In the genomic region with DNA sequence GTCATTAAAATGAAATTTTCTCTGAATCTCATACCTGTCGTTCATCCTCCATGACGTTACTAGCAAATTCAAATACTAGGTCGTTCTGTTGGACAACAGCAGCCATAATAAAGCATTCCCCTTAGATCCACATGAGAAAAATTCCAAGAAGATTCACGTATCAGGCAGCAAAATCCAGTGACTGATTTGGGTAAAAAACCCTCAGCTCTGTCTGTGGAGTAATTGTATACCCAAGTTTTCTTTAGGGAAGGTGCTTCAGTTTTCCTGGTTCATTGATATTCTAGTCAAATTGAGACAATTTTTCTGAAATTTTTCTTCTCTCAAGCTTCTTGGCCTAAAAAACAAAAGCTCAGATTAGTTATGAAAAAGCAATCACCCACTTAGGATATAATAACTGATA, we compare ENCODE assay signal across 11 cellular contexts. TPM values are rescaled to one million over a fixed set of nuclear protein-coding genes. Genes with fewer than 3 reads are reported as not detected.
DNase-seq lines count a peak whose midpoint lies in the region; ATAC-seq and TF ChIP-seq lines count a peak whose summit lies in the region.
"Had no signal": no experiment of that assay in that cellular context is flagged by ENCODE, and none has a peak within 500 bp of the region (broad histone marks: within the 10 kb centered on the region; RNA-seq: fewer than 3 reads in every experiment).

No MANE protein-coding gene starts in this region.

- no peak overlapping the region for H3K9ac ChIP-seq in skeletal muscle satellite cell (ENCODE audit: low read depth, low read length)

- H4K20me1 ChIP-seq in PC-9 (ENCODE audit: insufficient read depth) = peaks cover 4% of the 10 kb centered on the region

- H3K9me3 ChIP-seq in Panc1 (ENCODE audit: control insufficient read depth, insufficient read depth, low read depth, low read length) = no peaks in the 10 kb centered on the region
- H3K9me3 ChIP-seq in skeletal muscle satellite cell (replicated peaks; ENCODE audit: low read length) = no peaks in the 10 kb centered on the region
- no peaks in the 10 kb centered on the region for H3K9me3 ChIP-seq in PC-9 (ENCODE audit: insufficient read depth, low read depth)

- H3K4me1 Mint-ChIP-seq in endothelial cell (ENCODE audit: unreplicated experiment) = peaks cover 34% of the 10 kb centered on the region

- H3K27ac ChIP-seq in Panc1 (ENCODE audit: low read length) = peak overlapping the region; percentile 81
- no peak overlapping the region for H3K27ac ChIP-seq in PC-9

- no peak overlapping the region for H2AFZ ChIP-seq in PC-9

- H3K27ac Mint-ChIP-seq in endothelial cell (ENCODE audit: unreplicated experiment) = peak overlapping the region; percentile 98

- TF ChIP-seq CTCF in GM12864 (IDR thresholded peaks at IDR 0.05; ENCODE audit: low read depth, low read length, missing control alignments) (no peak), Panc1 (IDR thresholded peaks at IDR 0.05) (no peak), endothelial cell (IDR thresholded peaks at IDR 0.05; ENCODE audit: unreplicated experiment) (no peak), PC-9 (conservative IDR thresholded peaks at IDR 0.05) (no peak)

- no peaks in the 10 kb centered on the region for H3K9me2 ChIP-seq in PC-9 (ENCODE audit: insufficient read depth)

- H3K4me1 ChIP-seq in Panc1 (ENCODE audit: control insufficient read depth, insufficient read depth, low read length) (peaks cover 42% of the 10 kb centered on the region), skeletal muscle satellite cell (ENCODE audit: control insufficient read depth, insufficient read depth, low read length) (peaks cover 34% of the 10 kb centered on the region), PC-9 (replicated peaks; ENCODE audit: insufficient read depth) (no peaks in the 10 kb centered on the region)

- POLR2A ChIA-PET in Panc1 (lab: Charles Lee) (no interaction called here), PC-9 (lab: Charles Lee; ENCODE audit: unreplicated experiment) (no interaction called here)

- intact Hi-C loops in Panc1 (cut with micrococcal nuclease; ENCODE audit: unreplicated experiment) = no loop called here
- intact Hi-C loops in PC-9 (cut with micrococcal nuclease; ENCODE audit: unreplicated experiment) = no loop called here

- H3K27me3 ChIP-seq in Panc1 (ENCODE audit: control insufficient read depth, insufficient read depth, low read length) = no peaks in the 10 kb centered on the region
- no peaks in the 10 kb centered on the region for H3K27me3 ChIP-seq in skeletal muscle satellite cell (ENCODE audit: control insufficient read depth, insufficient read depth, low read length)
- H3K27me3 ChIP-seq in PC-9 (ENCODE audit: insufficient read depth, low read depth) = no peaks in the 10 kb centered on the region

- no peaks in the 10 kb centered on the region for H3K36me3 ChIP-seq in Panc1 (ENCODE audit: control insufficient read depth, insufficient read depth, low read length)
- H3K36me3 ChIP-seq in skeletal muscle satellite cell (ENCODE audit: insufficient read depth, low read length) = peaks cover 6% of the 10 kb centered on the region
- H3K36me3 ChIP-seq in PC-9 (ENCODE audit: low read depth) = no peaks in the 10 kb centered on the region

- no TSS peak for BruUV-seq in Panc1 (replicated peaks; lab: Mats Ljungman, UMichigan)
- BruUV-seq in PC-9 (replicated peaks; lab: Mats Ljungman, UMichigan) = no TSS peak

- in situ Hi-C loops in Panc1 (cut with HindIII; ENCODE audit: low pct_unique_long_range_greater_than_20kb, low sequenced_read_pairs) = no loop called here

- H3K4me3 ChIP-seq in GM12864 (ENCODE audit: low read depth, low read length) = peak overlapping the region; percentile 60
- peak overlapping the region in 1 of 2 experiments; percentile 42; a peak in 2 of 4 replicates for H3K4me3 ChIP-seq in Panc1 (ENCODE audit: low read depth in 2 of 2, low read length in 2 of 2)
- H3K4me3 ChIP-seq in skeletal muscle satellite cell (ENCODE audit: low read length) = no peak overlapping the region
- H3K4me3 ChIP-seq in PC-9 = no peak overlapping the region

- H3K4me2 ChIP-seq in skeletal muscle satellite cell (ENCODE audit: low read length) (peak overlapping the region; percentile 61), PC-9 (no peak overlapping the region)

- CTCF ChIA-PET in Panc1 (lab: Charles Lee) = no interaction called here
- CTCF ChIA-PET in PC-9 (lab: Charles Lee) = no interaction called here

- no peaks in the 10 kb centered on the region for H3K36me3 Mint-ChIP-seq in endothelial cell (ENCODE audit: low read depth, unreplicated experiment)

- no peaks in the 10 kb centered on the region for H3F3A ChIP-seq in PC-9 (ENCODE audit: insufficient read depth, low read depth)

- ATAC-seq in Panc1 (no peak), GM19452 (IDR thresholded peaks at IDR 0.05; ENCODE audit: unreplicated experiment) (no peak)

- no peak for DNase-seq in GM12864 (ENCODE audit: low read depth)
- no peak for DNase-seq in Panc1 (ENCODE audit: low read depth, low spot score)
- DNase-seq in endothelial cell (ENCODE audit: low spot score) = no peak
- DNase-seq in PC-9 = no peak
- DNase-seq in hepatic stellate cell (ENCODE audit: low spot score) = no peak
- DNase-seq in NCI-H2227 treated with DMSO at 0.1 percent for 48 hours (lab: John Stamatoyannopoulos, UW) = no peak
- DNase-seq: activated CD4-positive, CD25-positive, alpha-beta regulatory T cell; GDM1; NCI-H526 had no signal

- H3K79me2 ChIP-seq in PC-9 (ENCODE audit: low read depth) = peaks cover 53% of the 10 kb centered on the region

- peaks cover 4% of the 10 kb centered on the region for H3K27me3 Mint-ChIP-seq in endothelial cell (ENCODE audit: unreplicated experiment)

- H3K4me3 Mint-ChIP-seq in endothelial cell (ENCODE audit: unreplicated experiment) = peak overlapping the region; percentile 83

- no peaks in the 10 kb centered on the region for H3K9me3 Mint-ChIP-seq in endothelial cell (ENCODE audit: unreplicated experiment)

RNA-seq across cellular contexts. Expression of gene ELF1, which starts 37.2 kb away (rescaled TPM):
- 28.5 TPM for total RNA-seq in Panc1 (2021; ENCODE audit: unreplicated experiment)
- 19.9 TPM for polyA plus RNA-seq in Panc1 (2012; ENCODE audit: insufficient read length)
- total RNA-seq in endothelial cell (ENCODE audit: unreplicated experiment) = 46.0 TPM
- total RNA-seq in skeletal muscle satellite cell (2012; rRNA removed) = 27.4 and 30.1 TPM in 2 replicates
- 31.2 and 36.0 TPM in 2 replicates for total RNA-seq in PC-9 (2021)
